ENCODE assay signal across 11 cellular contexts in the genomic region with DNA sequence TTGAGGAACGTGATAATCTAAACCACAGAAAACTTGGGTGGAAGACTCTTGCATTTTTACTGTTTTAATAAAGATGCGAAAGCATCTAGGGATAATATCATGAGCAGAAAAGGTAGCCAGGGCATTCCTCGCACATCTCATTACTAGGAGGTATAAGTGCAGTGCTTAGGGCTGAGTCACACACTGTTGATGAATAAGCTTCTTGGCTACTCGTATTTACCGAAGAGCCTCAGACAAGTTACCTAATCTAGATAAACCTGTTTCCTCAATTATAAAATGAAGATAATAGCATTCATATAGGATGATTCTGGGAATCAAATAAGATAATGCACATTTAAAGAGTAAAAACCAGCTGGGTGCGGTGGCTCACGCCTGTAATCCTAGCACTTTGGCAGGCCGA. TPM values are rescaled to one million over a fixed set of nuclear protein-coding genes. Genes with fewer than 3 reads are reported as not detected.
A peak's percentile ranks its signal among the peaks of the same experiment; 100 is the strongest.
DNase-seq lines count a peak whose midpoint lies in the region; ATAC-seq, FAIRE-seq and TF ChIP-seq lines count a peak whose summit lies in the region.
"Had no signal": no experiment of that assay in that cellular context is flagged by ENCODE, and none has a peak within 500 bp of the region (broad histone marks: within the 10 kb centered on the region; RNA-seq: fewer than 3 reads in every experiment).

No MANE protein-coding gene starts in this region.

- H3K9me2 ChIP-seq in MM.1S (replicated peaks; ENCODE audit: insufficient read depth, low read length): no peaks in the 10 kb centered on the region

- peaks cover 11% of the 10 kb centered on the region; the same call in 1 of the 2 replicates for H3F3A ChIP-seq in MM.1S (ENCODE audit: insufficient read depth, low read length)

- H3K18ac ChIP-seq in mesenchymal stem cell (ENCODE audit: low read depth in 1 of 2, low read length in 2 of 2): no peak overlapping the region

- no peak overlapping the region for H2AK5ac ChIP-seq in mesenchymal stem cell (ENCODE audit: low read length, severe bottlenecking)

- H2AFZ ChIP-seq in MM.1S (ENCODE audit: low read length) (peak overlapping the region; percentile 93), mesenchymal stem cell (ENCODE audit: low read depth, low read length) (no peak overlapping the region)

- H2BK12ac ChIP-seq in mesenchymal stem cell (ENCODE audit: low read length in 2 of 2): no peak overlapping the region

- no peaks in the 10 kb centered on the region for H3K36me3 ChIP-seq in MM.1S (replicated peaks; ENCODE audit: insufficient read depth, low read length)
- H3K36me3 ChIP-seq in bronchial epithelial cell (ENCODE audit: control insufficient read depth, insufficient read depth, low read length): no peaks in the 10 kb centered on the region
- peaks cover 0 to 19% of the 10 kb centered on the region in 2 experiments for H3K36me3 ChIP-seq in mesenchymal stem cell (ENCODE audit: control insufficient read depth in 1 of 2, insufficient read depth in 2 of 2, low read depth in 1 of 2, low read length in 2 of 2)

- no peak overlapping the region for H4K91ac ChIP-seq in mesenchymal stem cell (ENCODE audit: low read length)

- H2BK15ac ChIP-seq in mesenchymal stem cell (ENCODE audit: low read depth, poor library complexity, severe bottlenecking): no peak overlapping the region

- H3K36me3 Mint-ChIP-seq in nephron (ENCODE audit: low read depth): peaks cover 15% of the 10 kb centered on the region

- no peak overlapping the region for H2BK5ac ChIP-seq in mesenchymal stem cell (ENCODE audit: low read depth, low read length, poor library complexity, severe bottlenecking)

- H3K4me2 ChIP-seq in MM.1S (ENCODE audit: low read depth, low read length) (peak overlapping the region; percentile 92), mesenchymal stem cell (ENCODE audit: low read length, poor library complexity, severe bottlenecking) (no peak overlapping the region)

- DNase-seq in DMS153 (lab: John Stamatoyannopoulos, UW) (peak; percentile 47), DMS153 treated with DMSO at 0.1 percent for 48 hours (lab: John Stamatoyannopoulos, UW; ENCODE audit: unreplicated experiment) (no peak), MM.1S (no peak), bronchial epithelial cell (ENCODE audit: low read depth) (peak; percentile 85), NCI-H187 treated with DMSO at 0.1 percent for 48 hours (lab: John Stamatoyannopoulos, UW) (no peak), mesenchymal stem cell (no peak)
- DNase-seq: 8988T had no signal

- TF ChIP-seq CTCF in MM.1S (IDR thresholded peaks at IDR 0.05; ENCODE audit: low read length) (no peak), bronchial epithelial cell (IDR thresholded peaks at IDR 0.05; ENCODE audit: insufficient read depth, low read length, severe bottlenecking) (no peak), nephron (IDR thresholded peaks at IDR 0.05; ENCODE audit: unreplicated experiment in 3 of 3) (no peak)

- FAIRE-seq in bronchial epithelial cell (lab: Jason Lieb, UNC): no peak
- FAIRE-seq: colon had no signal

- H3K9me3 Mint-ChIP-seq in nephron: no peaks in the 10 kb centered on the region

- H3K27me3 Mint-ChIP-seq in nephron (ENCODE audit: low read depth): peaks cover 43% of the 10 kb centered on the region

- no peak overlapping the region for H4K8ac ChIP-seq in mesenchymal stem cell (ENCODE audit: low read length)

- H4K20me1 ChIP-seq in MM.1S (ENCODE audit: insufficient read depth, low read length): no peaks in the 10 kb centered on the region

- no peaks in the 10 kb centered on the region for H3K9me3 ChIP-seq in MM.1S (replicated peaks; ENCODE audit: insufficient read depth, low read length)
- H3K9me3 ChIP-seq in mesenchymal stem cell (ENCODE audit: control insufficient read depth, low read length): no peaks in the 10 kb centered on the region
- H3K9me3 ChIP-seq: SJSA1 had no signal

- peak overlapping the region; percentile 84 to 90 (median 88) for H3K4me3 Mint-ChIP-seq in nephron

- peaks cover 8% of the 10 kb centered on the region for H3K4me1 Mint-ChIP-seq in nephron

- H3K4me3 ChIP-seq in MM.1S (ENCODE audit: low read length) (peak overlapping the region; percentile 77; the same call in 1 of the 2 replicates), bronchial epithelial cell (ENCODE audit: low read depth, low read length) (no peak overlapping the region), mesenchymal stem cell (ENCODE audit: insufficient read depth in 1 of 2, low read depth in 1 of 2, low read length in 2 of 2) (peak overlapping the region in 1 of 2 experiments; percentile 86)

- H3K27me3 ChIP-seq in MM.1S (replicated peaks; ENCODE audit: insufficient read depth, low read length): no peaks in the 10 kb centered on the region; the same call in 1 of the 2 replicates
- peaks cover 4% of the 10 kb centered on the region for H3K27me3 ChIP-seq in bronchial epithelial cell (ENCODE audit: control insufficient read depth, insufficient read depth, low read length)
- H3K27me3 ChIP-seq in mesenchymal stem cell (ENCODE audit: control insufficient read depth in 1 of 2, insufficient read depth in 1 of 2, low read length in 2 of 2): peaks cover 0 to 4% of the 10 kb centered on the region in 2 experiments

- H2BK120ac ChIP-seq in mesenchymal stem cell (ENCODE audit: low read depth, low read length): no peak overlapping the region

- H3K27ac Mint-ChIP-seq in nephron: no peak overlapping the region

- H3K27ac ChIP-seq in MM.1S (ENCODE audit: low read length) (no peak overlapping the region), mesenchymal stem cell (ENCODE audit: low read length, poor library complexity, severe bottlenecking) (no peak overlapping the region)
- H3K27ac ChIP-seq: SJSA1 had no signal

- H3K14ac ChIP-seq in mesenchymal stem cell (ENCODE audit: low read length in 2 of 2): no peak overlapping the region

- H3K9ac ChIP-seq in MM.1S (ENCODE audit: low read length): no peak overlapping the region
- no peak overlapping the region for H3K9ac ChIP-seq in mesenchymal stem cell (ENCODE audit: low read length)

- peaks cover 2% of the 10 kb centered on the region for H3K79me1 ChIP-seq in mesenchymal stem cell (replicated peaks; ENCODE audit: low read length, poor library complexity, severe bottlenecking)

- ATAC-seq in GM21447 (IDR thresholded peaks at IDR 0.05; ENCODE audit: unreplicated experiment): no peak

- no peak overlapping the region for H3K4ac ChIP-seq in mesenchymal stem cell (ENCODE audit: low read depth in 1 of 2, low read length in 2 of 2)

- H3K23ac ChIP-seq in mesenchymal stem cell (ENCODE audit: low read length in 2 of 2): no peak overlapping the region

- 86% methylated on average over 6 of the region's 8 CpGs for WGBS in mesenchymal stem cell

- H3K4me1 ChIP-seq in MM.1S (ENCODE audit: low read length): peaks cover 13% of the 10 kb centered on the region
- peaks cover 9% of the 10 kb centered on the region for H3K4me1 ChIP-seq in mesenchymal stem cell (ENCODE audit: control insufficient read depth, insufficient read depth, low read depth, low read length)

- no peaks in the 10 kb centered on the region for H3K79me2 ChIP-seq in MM.1S (ENCODE audit: low read length)

RNA-seq across cellular contexts. Expression of gene KIAA0319, which starts 0.8 kb away (rescaled TPM):
- 0.26 TPM in 2 replicates for total RNA-seq in bronchial epithelial cell
- 0.03 TPM for polyA plus RNA-seq in mesenchymal stem cell (2013, experiment 1 of 2)
- 0.03 TPM for polyA plus RNA-seq in mesenchymal stem cell (2013, experiment 2 of 2)
- total RNA-seq: SJSA1 had no signal

RNA-seq across cellular contexts. Expression of gene TDP2, which starts 19.9 kb away (rescaled TPM):
- 17.9 and 31.9 TPM in 2 replicates for total RNA-seq in bronchial epithelial cell
- polyA plus RNA-seq in mesenchymal stem cell (2013, experiment 1 of 2): 27.2 TPM
- polyA plus RNA-seq in mesenchymal stem cell (2013, experiment 2 of 2): 27.8 TPM

RNA-seq across cellular contexts. Expression of gene ACOT13, which starts 20.1 kb away (rescaled TPM):
- 11.1 and 18.7 TPM in 2 replicates for total RNA-seq in bronchial epithelial cell
- polyA plus RNA-seq in mesenchymal stem cell (2013, experiment 1 of 2): 41.0 TPM
- 44.4 TPM for polyA plus RNA-seq in mesenchymal stem cell (2013, experiment 2 of 2)

Comparison
In these comparisons a context has a peak if more than half of its experiments do, and no peak if none do; other contexts are left out.
1. DNase-seq: peak in DMS153 (single experiment) and bronchial epithelial cell (single experiment); none in DMS153 treated with DMSO at 0.1 percent for 48 hours (single experiment), MM.1S (single experiment), NCI-H187 treated with DMSO at 0.1 percent for 48 hours (single experiment) and mesenchymal stem cell (single experiment).